Comparison of ENCODE assay signal across 1 cellular context in genomic region chrX:48509245-48509590, GRCh38.
TF ChIP-seq lines count a peak whose summit lies in the region.

No MANE protein-coding gene starts in this region.

TF ChIP-seq in K562, 482 proteins besides CTCF, POLR2A, EP300 and RAD21:
- TF ChIP-seq ZFX (CRISPR knock-in tag; IDR thresholded peaks at IDR 0.05): 0 out of 2 replicates have a peak, but pooled peaks have one; percentile 2
- no peak for TF ChIP-seq MAFK (IDR thresholded peaks at IDR 0.05; ENCODE audit: low read length)
- no peak for TF ChIP-seq SAFB2 (IDR thresholded peaks at IDR 0.05; ENCODE audit: borderline replicate concordance, low read depth, low read length, severe bottlenecking)
- TF ChIP-seq HNRNPL (IDR thresholded peaks at IDR 0.05; ENCODE audit: low read depth, low read length): no peak
